In genomic region chr7:1562126-1562525, GRCh38 we compare ENCODE assay signal across 30 cellular contexts. TPM values are rescaled to one million over a fixed set of nuclear protein-coding genes. Genes with fewer than 3 reads are reported as not detected.
DNase-seq lines count a peak whose midpoint lies in the region; ATAC-seq and TF ChIP-seq lines count a peak whose summit lies in the region.
"Had no signal": no experiment of that assay in that cellular context is flagged by ENCODE, and none has a peak within 500 bp of the region (broad histone marks: within the 10 kb centered on the region; RNA-seq: fewer than 3 reads in every experiment).

No MANE protein-coding gene starts in this region.

- DNase-seq in AG04450 (ENCODE audit: low read depth, low spot score): no peak
- DNase-seq in H7: peak; percentile 62
- no peak for DNase-seq in nephron progenitor cell
- DNase-seq in activated CD4-positive, alpha-beta T cell treated with anti-CD3 and anti-CD28 coated beads for 48 hours: no peak
- no peak for DNase-seq in stimulated activated CD8-positive, alpha-beta memory T cell treated with anti-CD3 and anti-CD28 coated beads, Interleukin-4, amount 100 ng/mL, for 48 hours
- DNase-seq: activated CD4-positive, alpha-beta T cell treated with anti-CD3 and anti-CD28 coated beads, Interleukin-2, amount 10 ng/mL, durations not matched to agents 24 days and 14 days; activated naive CD4-positive, alpha-beta T cell treated with Interleukin-2 at 50 U/mL for 16 hours; activated T-cell treated with anti-CD3 and anti-CD28 coated beads, Interleukin-2, amount 50 U/mL, for 72 hours; adrenal gland; C1 segment of cervical spinal cord; effector memory CD8-positive, alpha-beta T cell; hippocampal formation; immature natural killer cell; MM.1S; NCI-H1417 treated with DMSO at 0.1 percent for 48 hours; NCI-H510A; stimulated activated CD4-positive, alpha-beta T cell treated with anti-CD3 and anti-CD28 coated beads, Interleukin-1b, Interleukin-23, amount 100 ng/mL, for 48 hours; T-helper 2 cell had no signal

- no peak overlapping the region for H3K4me3 Mint-ChIP-seq in dendritic cell treated with granulocyte-macrophage colony-stimulating factor and Interleukin-4, amounts not matched to agents 40 ng/mL and 50 ng/mL, for 4 days
- H3K4me3 Mint-ChIP-seq in nephron progenitor cell: peak overlapping the region; percentile 0
- H3K4me3 Mint-ChIP-seq: activated CD4-positive, alpha-beta T cell treated with anti-CD3 and anti-CD28 coated beads, Interleukin-2, amount 10 ng/mL, durations not matched to agents 24 days and 14 days; activated T-cell treated with anti-CD3 and anti-CD28 coated beads, Interleukin-2, amount 50 U/mL, for 72 hours; effector memory CD8-positive, alpha-beta T cell; immature natural killer cell had no signal

- H3K27me3 Mint-ChIP-seq in dendritic cell treated with granulocyte-macrophage colony-stimulating factor and Interleukin-4, amounts not matched to agents 40 ng/mL and 50 ng/mL, for 4 days: peaks cover 10% of the 10 kb centered on the region
- peaks cover 3% of the 10 kb centered on the region for H3K27me3 Mint-ChIP-seq in nephron progenitor cell (ENCODE audit: low read depth, poor library complexity)
- H3K27me3 Mint-ChIP-seq: activated CD4-positive, alpha-beta T cell treated with anti-CD3 and anti-CD28 coated beads, Interleukin-2, amount 10 ng/mL, durations not matched to agents 24 days and 14 days had no signal

- H3K9me3 Mint-ChIP-seq in dendritic cell treated with granulocyte-macrophage colony-stimulating factor and Interleukin-4, amounts not matched to agents 40 ng/mL and 50 ng/mL, for 4 days: no peaks in the 10 kb centered on the region
- H3K9me3 Mint-ChIP-seq in nephron progenitor cell: no peaks in the 10 kb centered on the region
- H3K9me3 Mint-ChIP-seq: activated CD4-positive, alpha-beta T cell treated with anti-CD3 and anti-CD28 coated beads, Interleukin-2, amount 10 ng/mL, durations not matched to agents 24 days and 14 days; activated T-cell treated with anti-CD3 and anti-CD28 coated beads, Interleukin-2, amount 50 U/mL, for 72 hours; effector memory CD8-positive, alpha-beta T cell; immature natural killer cell had no signal

- intact Hi-C loops in dendritic cell treated with granulocyte-macrophage colony-stimulating factor and Interleukin-4, amounts not matched to agents 40 ng/mL and 50 ng/mL, for 4 days (cut with micrococcal nuclease): no loop called here

- peaks cover 2% of the 10 kb centered on the region; the same call in 1 of the 2 replicates for H3K36me3 ChIP-seq in H7 (replicated peaks; ENCODE audit: control insufficient read depth, insufficient read depth, low read length)

- H3K4me3 ChIP-seq in AG04450 (ENCODE audit: low read depth, low read length) (no peak overlapping the region), H7 (ENCODE audit: insufficient read depth, low read depth, low read length) (no peak overlapping the region)
- H3K4me3 ChIP-seq: adrenal gland, mucosa of descending colon, psoas muscle, upper lobe of left lung had no signal

- peak overlapping the region; percentile 47 for H3K27ac ChIP-seq in AG04450 (ENCODE audit: low read depth, low read length)
- H3K27ac ChIP-seq: adrenal gland, neutrophil, psoas muscle, upper lobe of left lung had no signal

- H3K27me3 ChIP-seq in AG04450 (ENCODE audit: control insufficient read depth, insufficient read depth, low read length) (no peaks in the 10 kb centered on the region), H7 (ENCODE audit: control insufficient read depth, insufficient read depth, low read length) (no peaks in the 10 kb centered on the region)
- H3K27me3 ChIP-seq: adrenal gland, upper lobe of left lung had no signal

- H3K9me3 ChIP-seq in AG04450 (ENCODE audit: control insufficient read depth, insufficient read depth, low read length): no peaks in the 10 kb centered on the region; the same call in 1 of the 2 replicates
- H3K9me3 ChIP-seq: adrenal gland, mucosa of descending colon, neutrophil, psoas muscle, upper lobe of left lung had no signal

- ATAC-seq in GM18867 (IDR thresholded peaks at IDR 0.05; ENCODE audit: unreplicated experiment) (no peak), GM19467 (IDR thresholded peaks at IDR 0.05; ENCODE audit: unreplicated experiment) (no peak)
- ATAC-seq: activated T-cell treated with anti-CD3 and anti-CD28 coated beads, Interleukin-2, amount 50 U/mL, for 72 hours; effector memory CD8-positive, alpha-beta T cell; esophagus mucosa; HCT116; left ventricle myocardium superior; mucosa of descending colon; psoas muscle had no signal

- peaks cover 26% of the 10 kb centered on the region for H3K36me3 Mint-ChIP-seq in dendritic cell treated with granulocyte-macrophage colony-stimulating factor and Interleukin-4, amounts not matched to agents 40 ng/mL and 50 ng/mL, for 4 days (ENCODE audit: low read depth)
- peaks cover 7% of the 10 kb centered on the region for H3K36me3 Mint-ChIP-seq in nephron progenitor cell (ENCODE audit: low read depth)
- H3K36me3 Mint-ChIP-seq: immature natural killer cell had no signal

- no peak for TF ChIP-seq CTCF in AG04450 (IDR thresholded peaks at IDR 0.05; ENCODE audit: low read depth, low read length)
- TF ChIP-seq CTCF in nephron progenitor cell (IDR thresholded peaks at IDR 0.05): no peak

- H3K4me1 Mint-ChIP-seq in dendritic cell treated with granulocyte-macrophage colony-stimulating factor and Interleukin-4, amounts not matched to agents 40 ng/mL and 50 ng/mL, for 4 days (ENCODE audit: low read depth): peaks cover 27% of the 10 kb centered on the region
- peaks cover 44% of the 10 kb centered on the region for H3K4me1 Mint-ChIP-seq in nephron progenitor cell
- H3K4me1 Mint-ChIP-seq: activated CD4-positive, alpha-beta T cell treated with anti-CD3 and anti-CD28 coated beads, Interleukin-2, amount 10 ng/mL, durations not matched to agents 24 days and 14 days; immature natural killer cell had no signal

- peak overlapping the region; percentile 3 for H3K27ac Mint-ChIP-seq in dendritic cell treated with granulocyte-macrophage colony-stimulating factor and Interleukin-4, amounts not matched to agents 40 ng/mL and 50 ng/mL, for 4 days
- H3K27ac Mint-ChIP-seq in nephron progenitor cell: peak overlapping the region; percentile 79
- H3K27ac Mint-ChIP-seq: activated CD4-positive, alpha-beta T cell treated with anti-CD3 and anti-CD28 coated beads, Interleukin-2, amount 10 ng/mL, durations not matched to agents 24 days and 14 days; activated T-cell treated with anti-CD3 and anti-CD28 coated beads, Interleukin-2, amount 50 U/mL, for 72 hours had no signal

- POLR2A ChIA-PET in AG04450 (lab: Yijun Ruan, JAX): no interaction called here

- CTCF ChIA-PET in AG04450 (lab: Charles Lee): no interaction called here

RNA-seq across cellular contexts. Expression of gene TMEM184A, which starts 6.1 kb away (rescaled TPM):
- 0.36 and 0.56 TPM in 2 replicates for polyA plus RNA-seq in AG04450 (2011; rRNA removed)
- 0.23 and 0.91 TPM in 2 replicates for polyA minus RNA-seq in AG04450 (2011; rRNA and poly(A)+ RNA removed)
- 0.74 and 1.2 TPM in 2 replicates for total RNA-seq in H7 (2014; rRNA removed; shearing (Covaris generic))
- total RNA-seq: activated CD4-positive, alpha-beta T cell treated with anti-CD3 and anti-CD28 coated beads, Interleukin-2, amount 10 ng/mL, durations not matched to agents 24 days and 14 days; frontal cortex; skeletal muscle tissue had no signal
- polyA plus RNA-seq: immature natural killer cell had no signal

RNA-seq across cellular contexts. Expression of gene PSMG3, which starts 7.7 kb away (rescaled TPM):
- 31.1 and 33.4 TPM in 2 replicates for polyA plus RNA-seq in AG04450 (2011; rRNA removed)
- 11.4 and 14.8 TPM in 2 replicates for polyA minus RNA-seq in AG04450 (2011; rRNA and poly(A)+ RNA removed)
- 45.9 and 49.8 TPM in 2 replicates for total RNA-seq in H7 (2014; rRNA removed; shearing (Covaris generic))

RNA-seq across cellular contexts. Expression of gene MAFK, which starts 31.6 kb away (rescaled TPM):
- 4.5 and 8.3 TPM in 2 replicates for polyA plus RNA-seq in AG04450 (2011; rRNA removed)
- 4.2 and 4.8 TPM in 2 replicates for polyA minus RNA-seq in AG04450 (2011; rRNA and poly(A)+ RNA removed)
- total RNA-seq in H7 (2014; rRNA removed; shearing (Covaris generic)): 14.8 and 23.1 TPM in 2 replicates

RNA-seq across cellular contexts. Expression of gene INTS1, which starts 57.9 kb away (rescaled TPM):
- polyA plus RNA-seq in AG04450 (2011; rRNA removed): 9.0 and 13.1 TPM in 2 replicates
- 24.2 and 31.0 TPM in 2 replicates for polyA minus RNA-seq in AG04450 (2011; rRNA and poly(A)+ RNA removed)
- total RNA-seq in H7 (2014; rRNA removed; shearing (Covaris generic)): 71.8 and 78.7 TPM in 2 replicates
